Comparison of ENCODE assay signal across 1 cellular context in genomic region chr11:5808500-5809121, GRCh38.
TF ChIP-seq lines count a peak whose summit lies in the region.

Gene OR52N2, plus strand, starts transcription at chr11:5808924. Its CDS starts 11,412 bp downstream, at chr11:5820336.

TF ChIP-seq in GM12878, 131 proteins besides CTCF, POLR2A, EP300 and RAD21:
- no peak for TF ChIP-seq ATF7 (IDR thresholded peaks at IDR 0.05; ENCODE audit: low read depth)
- TF ChIP-seq IKZF2 (IDR thresholded peaks at IDR 0.05) = peak in 1 of 2 experiments; percentile 24; a peak in 1 of 4 replicates
- 0 out of 2 replicates have a peak, but pooled peaks have one; percentile 63 for TF ChIP-seq ZNF207 (IDR thresholded peaks at IDR 0.05; ENCODE audit: borderline replicate concordance)
- peak; percentile 47; the same call in 1 of the 2 replicates for TF ChIP-seq SMARCA5 (IDR thresholded peaks at IDR 0.05)
- TF ChIP-seq CREM (IDR thresholded peaks at IDR 0.05; ENCODE audit: low read depth) = 0 out of 2 replicates have a peak, but pooled peaks have one; percentile 19
- peak; percentile 26; the same call in 1 of the 2 replicates for TF ChIP-seq IRF3 (IDR thresholded peaks at IDR 0.05)
- TF ChIP-seq CHD4 (IDR thresholded peaks at IDR 0.05) = no peak
- 0 out of 2 replicates have a peak, but pooled peaks have one; percentile 34 for TF ChIP-seq RB1 (IDR thresholded peaks at IDR 0.05; ENCODE audit: borderline replicate concordance)
- peak; percentile 43; the same call in 1 of the 2 replicates for TF ChIP-seq IKZF1 (conservative IDR thresholded peaks at IDR 0.05)
- no peak for TF ChIP-seq PBX3 (IDR thresholded peaks at IDR 0.05; ENCODE audit: insufficient replicate concordance, low read depth, low read length)
- TF ChIP-seq POLR2AphosphoS5 (IDR thresholded peaks at IDR 0.05; ENCODE audit: low read length) = no peak
- TF ChIP-seq SKIL (IDR thresholded peaks at IDR 0.05; ENCODE audit: low read depth, poor library complexity, severe bottlenecking) = peak; percentile 56
- TF ChIP-seq NR2C1 (IDR thresholded peaks at IDR 0.05) = no peak
- TF ChIP-seq SMC3 (IDR thresholded peaks at IDR 0.05; ENCODE audit: borderline replicate concordance, low read length) = peak; percentile 87
- TF ChIP-seq IRF4 (IDR thresholded peaks at IDR 0.05; ENCODE audit: low read depth, low read length) = 0 out of 2 replicates have a peak, but pooled peaks have one; percentile 18
- 0 out of 2 replicates have a peak, but pooled peaks have one; percentile 25 for TF ChIP-seq HDGF (IDR thresholded peaks at IDR 0.05)
- 0 out of 2 replicates have a peak, but pooled peaks have one; percentile 43 for TF ChIP-seq YY1 (IDR thresholded peaks at IDR 0.05; ENCODE audit: low read depth, low read length)
TF ChIP-seq in GM12878: peak in this region for 12.
